ENCODE assay signal across 9 cellular contexts in genomic region chr9:77291714-77292113, GRCh38.
DNase-seq lines count a peak whose midpoint lies in the region; ATAC-seq, FAIRE-seq and TF ChIP-seq lines count a peak whose summit lies in the region.
"Had no signal": no experiment of that assay in that cellular context is flagged by ENCODE, and none has a peak within 500 bp of the region (broad histone marks: within the 10 kb centered on the region; RNA-seq: fewer than 3 reads in every experiment).

No MANE protein-coding gene starts in this region.

- no peak overlapping the region for H3K4me2 ChIP-seq in DOHH2 (ENCODE audit: low read length)
- no peak overlapping the region for H3K4me2 ChIP-seq in Karpas-422 (ENCODE audit: low read depth, low read length, poor library complexity, severe bottlenecking)
- H3K4me2 ChIP-seq in HepG2 (ENCODE audit: low read depth, low read length), result no peak overlapping the region

- H3K9ac ChIP-seq in Karpas-422 (ENCODE audit: low read length), result no peak overlapping the region
- no peak overlapping the region for H3K9ac ChIP-seq in HepG2 (ENCODE audit: insufficient read depth, low read depth, low read length)

- DNase-seq in Karpas-422 (peak; percentile 47), amniotic stem cell (lab: John Stamatoyannopoulos, UW) (peak; percentile 0), HepG2 (ENCODE audit: low spot score) (peak; percentile 9), posterior vena cava (ENCODE audit: low spot score) (no peak)
- DNase-seq: caudate nucleus had no signal

- no peak for TF ChIP-seq POLR2A in HepG2 (IDR thresholded peaks at IDR 0.05; ENCODE audit: insufficient read depth in 1 of 2, low read depth in 2 of 2, low read length in 2 of 2)

- TF ChIP-seq EP300 in HepG2 (IDR thresholded peaks at IDR 0.05; ENCODE audit: low read depth in 2 of 2, low read length in 2 of 2) (no peak), HepG2 (CRISPR knock-in tag; IDR thresholded peaks at IDR 0.05; ENCODE audit: borderline replicate concordance) (no peak)

- H3K36me3 ChIP-seq in DOHH2 (ENCODE audit: control insufficient read depth, low read length), result peaks cover 5% of the 10 kb centered on the region
- H3K36me3 ChIP-seq in Karpas-422 (ENCODE audit: insufficient read depth, low read length), result peaks cover 29% of the 10 kb centered on the region
- H3K36me3 ChIP-seq in HepG2 (replicated peaks in 1 of 2; ENCODE audit: control insufficient read depth in 1 of 2, insufficient read depth in 2 of 2, low read length in 2 of 2), result peaks cover 0 to 7% of the 10 kb centered on the region in 2 experiments; a peak in 3 of 5 replicates

- H3K27me3 ChIP-seq in DOHH2 (ENCODE audit: control insufficient read depth, low read length) (no peaks in the 10 kb centered on the region), Karpas-422 (ENCODE audit: low read length) (no peaks in the 10 kb centered on the region), HepG2 (ENCODE audit: control insufficient read depth in 1 of 2, insufficient read depth in 2 of 2, low read length in 2 of 2) (no peaks in the 10 kb centered on the region)

- H3F3A ChIP-seq in DOHH2 (ENCODE audit: control insufficient read depth, insufficient read depth), result no peaks in the 10 kb centered on the region

- intact Hi-C loops in HepG2 (cut with micrococcal nuclease; ENCODE audit: unreplicated experiment), result no loop called here
- intact Hi-C loops in posterior vena cava (cut with DNase I), result no loop called here

- H3K27ac ChIP-seq in DOHH2 (ENCODE audit: low read depth, low read length) (no peak overlapping the region), Karpas-422 (ENCODE audit: low read length) (no peak overlapping the region), HepG2 (ENCODE audit: extremely low read length, insufficient read depth, low read length) (no peak overlapping the region)

- H3K9me2 ChIP-seq in DOHH2 (replicated peaks; ENCODE audit: control insufficient read depth, low read length) (no peaks in the 10 kb centered on the region), Karpas-422 (replicated peaks; ENCODE audit: insufficient read depth, low read length) (no peaks in the 10 kb centered on the region)

- BruUV-seq in HepG2 (replicated peaks; lab: Mats Ljungman, UMichigan), result no TSS peak

- H3K4me3 ChIP-seq in DOHH2 (ENCODE audit: low read length) (no peak overlapping the region), Karpas-422 (ENCODE audit: low read length) (no peak overlapping the region), HepG2 (replicated peaks in 1 of 3; ENCODE audit: insufficient read depth in 1 of 3, low read depth in 2 of 3, low read length in 3 of 3) (no peak overlapping the region)

- no peak for TF ChIP-seq RAD21 in HepG2 (CRISPR knock-in tag; IDR thresholded peaks at IDR 0.05)

- peak; percentile 72 for ATAC-seq in HepG2
- no peak for ATAC-seq in GM21529 (IDR thresholded peaks at IDR 0.05; ENCODE audit: unreplicated experiment)
- no peak for ATAC-seq in GM21619 (IDR thresholded peaks at IDR 0.05; ENCODE audit: unreplicated experiment)
- ATAC-seq in HG02852 (IDR thresholded peaks at IDR 0.05; ENCODE audit: unreplicated experiment), result no peak

- POLR2A ChIA-PET in HepG2 (lab: Yijun Ruan, JAX), result no interaction called here

- TF ChIP-seq CTCF in DOHH2 (IDR thresholded peaks at IDR 0.05; ENCODE audit: low read depth, low read length, poor library complexity, severe bottlenecking), result peak; percentile 48
- TF ChIP-seq CTCF in HepG2 (CRISPR knock-in tag; IDR thresholded peaks at IDR 0.05), result 0 out of 2 replicates have a peak, but pooled peaks have one; percentile 19

- no peak overlapping the region for H2AFZ ChIP-seq in Karpas-422 (ENCODE audit: low read length)
- H2AFZ ChIP-seq in HepG2 (ENCODE audit: low read length), result no peak overlapping the region

- CTCF ChIA-PET in HepG2 (lab: Yijun Ruan, JAX; ENCODE audit: low intra/inter-chr PET ratio, low total read pairs), result no interaction called here

- no peaks in the 10 kb centered on the region for H4K20me1 ChIP-seq in DOHH2 (ENCODE audit: control insufficient read depth, insufficient read depth, low read depth, low read length)
- no peaks in the 10 kb centered on the region for H4K20me1 ChIP-seq in Karpas-422 (ENCODE audit: insufficient read depth, low read depth, low read length)
- H4K20me1 ChIP-seq in HepG2 (ENCODE audit: insufficient read depth, low read length), result no peaks in the 10 kb centered on the region

- in situ Hi-C loops in HepG2 (cut with HindIII; ENCODE audit: extremely low pct_ligation_motif_present, low pct_unique_long_range_greater_than_20kb), result no loop called here

- WGBS in HepG2 (ENCODE audit: low lambda C conversion rate), result 85% methylated on average over 1 of the region's 1 CpG

- H3K79me2 ChIP-seq in DOHH2 (ENCODE audit: control insufficient read depth, low read length) (no peaks in the 10 kb centered on the region), Karpas-422 (ENCODE audit: low read length) (peaks cover 55% of the 10 kb centered on the region), HepG2 (ENCODE audit: insufficient read depth, low read length) (no peaks in the 10 kb centered on the region)

- H3K9me3 ChIP-seq in DOHH2 (ENCODE audit: control insufficient read depth, insufficient read depth, low read length), result no peaks in the 10 kb centered on the region
- no peaks in the 10 kb centered on the region for H3K9me3 ChIP-seq in Karpas-422 (ENCODE audit: low read length)
- no peaks in the 10 kb centered on the region for H3K9me3 ChIP-seq in HepG2 (ENCODE audit: low read length)

- H3K4me1 ChIP-seq in DOHH2 (ENCODE audit: control insufficient read depth, low read length) (no peaks in the 10 kb centered on the region), Karpas-422 (ENCODE audit: low read length) (no peaks in the 10 kb centered on the region), HepG2 (ENCODE audit: insufficient read depth, low read length) (no peaks in the 10 kb centered on the region)

- FAIRE-seq in HepG2 (lab: Jason Lieb, UNC), result no peak

TF ChIP-seq in HepG2, 621 proteins besides CTCF, POLR2A, EP300 and RAD21:
- TF ChIP-seq GLI4 (CRISPR knock-in tag; IDR thresholded peaks at IDR 0.05; ENCODE audit: borderline replicate concordance), result no peak
- TF ChIP-seq MTF2 (CRISPR knock-in tag; IDR thresholded peaks at IDR 0.05; ENCODE audit: borderline replicate concordance), result no peak
- TF ChIP-seq SSRP1 (CRISPR knock-in tag; IDR thresholded peaks at IDR 0.05), result no peak
- TF ChIP-seq ZNF274 (CRISPR knock-in tag; IDR thresholded peaks at IDR 0.05), result no peak
- TF ChIP-seq TGIF2 (CRISPR knock-in tag; IDR thresholded peaks at IDR 0.05), result no peak
- TF ChIP-seq E2F5 (CRISPR knock-in tag; conservative IDR thresholded peaks at IDR 0.05), result no peak
- no peak for TF ChIP-seq RNF219 (CRISPR knock-in tag; IDR thresholded peaks at IDR 0.05)
- no peak for TF ChIP-seq DMAP1 (CRISPR knock-in tag; IDR thresholded peaks at IDR 0.05)
- no peak for TF ChIP-seq HOXA7 (CRISPR knock-in tag; IDR thresholded peaks at IDR 0.05)
- TF ChIP-seq ZNF329 (CRISPR knock-in tag; IDR thresholded peaks at IDR 0.05; ENCODE audit: low read depth), result no peak
- no peak for TF ChIP-seq EZH2 (conservative IDR thresholded peaks at IDR 0.05; ENCODE audit: low read depth, low read length)
- no peak for TF ChIP-seq SP2 (CRISPR knock-in tag; IDR thresholded peaks at IDR 0.05)
- TF ChIP-seq LRRFIP1 (CRISPR knock-in tag; conservative IDR thresholded peaks at IDR 0.05), result no peak
- TF ChIP-seq ZNF530 (CRISPR knock-in tag; IDR thresholded peaks at IDR 0.05; ENCODE audit: low read depth), result no peak
- no peak for TF ChIP-seq ZNF282 (IDR thresholded peaks at IDR 0.05; ENCODE audit: partially characterized antibody)
- TF ChIP-seq ZNF264 (CRISPR knock-in tag; IDR thresholded peaks at IDR 0.05), result no peak
TF ChIP-seq in HepG2: peak in this region for 0.
